In the genomic region with DNA sequence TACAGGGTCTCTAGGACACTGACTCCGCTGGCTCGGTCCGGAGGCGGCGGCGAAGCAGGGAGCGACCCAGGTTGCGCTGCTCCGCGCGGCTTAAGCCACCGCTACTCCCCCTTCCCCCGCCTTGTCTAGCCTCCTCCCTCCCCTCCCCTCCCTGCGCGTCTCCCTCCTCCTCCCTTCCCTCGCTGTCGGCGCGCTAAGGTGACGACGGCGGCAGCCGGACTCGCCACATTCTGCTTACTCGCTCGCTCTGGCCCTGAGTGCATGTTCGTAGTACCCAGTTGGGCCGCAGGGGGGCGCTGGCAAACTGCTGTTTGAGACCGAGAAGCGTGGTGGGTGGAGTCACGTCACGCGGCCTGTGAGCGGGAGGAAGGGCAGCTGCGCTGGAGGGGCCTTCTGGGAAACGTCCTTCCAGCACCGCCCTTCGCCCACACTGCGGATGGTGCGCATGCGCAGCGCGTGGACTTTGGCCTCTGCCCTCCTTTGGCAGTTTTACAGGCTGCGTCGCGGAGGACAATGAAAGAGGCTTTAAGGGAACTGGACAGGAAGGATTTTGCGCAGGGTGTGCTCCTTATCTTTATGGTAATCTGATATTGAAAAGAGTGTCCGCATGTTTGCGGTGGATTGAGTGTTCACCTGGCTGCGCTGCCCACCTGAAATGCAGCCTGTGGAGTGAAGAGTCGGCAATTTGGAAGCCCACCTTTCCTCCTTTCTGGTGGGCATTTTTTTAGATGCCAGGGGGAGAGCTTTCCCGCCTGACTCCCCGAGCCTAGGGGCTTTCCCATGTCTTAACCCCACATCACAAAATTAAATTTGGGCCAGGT, we compare ENCODE assay signal across 8 cellular contexts.
DNase-seq lines count a peak whose midpoint lies in the region; ATAC-seq and TF ChIP-seq lines count a peak whose summit lies in the region.

Gene SCAF11, minus strand, starts transcription at position 107 of the 821 bp plus-strand sequence. CDS start 26,407 bp downstream, outside the sequence.

- H3K4me1 Mint-ChIP-seq in nephron progenitor cell = peaks cover 46% of the 10 kb centered on the region
- peaks cover 31% of the 10 kb centered on the region for H3K4me1 Mint-ChIP-seq in stimulated activated naive CD8-positive, alpha-beta T cell treated with anti-CD3 and anti-CD28 coated beads, Interleukin-15, amount 100 ng/mL, for 72 hours

- H3K27ac ChIP-seq in MM.1S (ENCODE audit: low read length) = peak within 1 kb of the TSS; percentile 95

- peak within 1 kb of the TSS; percentile 75 for H2AFZ ChIP-seq in MM.1S (ENCODE audit: low read length)

- H3K4me3 ChIP-seq in MM.1S (ENCODE audit: low read length) = peak within 1 kb of the TSS; percentile 93

- H3K4me1 ChIP-seq in MM.1S (ENCODE audit: low read length) = peaks cover 36% of the 10 kb centered on the region

- ATAC-seq in stimulated activated naive CD8-positive, alpha-beta T cell treated with anti-CD3 and anti-CD28 coated beads, Interleukin-15, amount 100 ng/mL, for 72 hours = peak; percentile 92

- H3K4me3 Mint-ChIP-seq in nephron progenitor cell = peak within 1 kb of the TSS; percentile 97
- peak within 1 kb of the TSS; percentile 93 to 99 for H3K4me3 Mint-ChIP-seq in stimulated activated naive CD8-positive, alpha-beta T cell treated with anti-CD3 and anti-CD28 coated beads, Interleukin-15, amount 100 ng/mL, for 72 hours

- peaks cover 37% of the 10 kb centered on the region for H3F3A ChIP-seq in MM.1S (ENCODE audit: insufficient read depth, low read length)

- peak within 1 kb of the TSS; percentile 98 for H3K27ac Mint-ChIP-seq in nephron progenitor cell
- H3K27ac Mint-ChIP-seq in stimulated activated naive CD8-positive, alpha-beta T cell treated with anti-CD3 and anti-CD28 coated beads, Interleukin-15, amount 100 ng/mL, for 72 hours = peak within 1 kb of the TSS; percentile 99

- peaks cover 46% of the 10 kb centered on the region for H3K79me2 ChIP-seq in MM.1S (ENCODE audit: low read length)

- TF ChIP-seq CTCF in MM.1S (IDR thresholded peaks at IDR 0.05; ENCODE audit: low read length) (peak; percentile 95), nephron progenitor cell (IDR thresholded peaks at IDR 0.05) (peak; percentile 80)

- H3K27me3 ChIP-seq in MM.1S (replicated peaks; ENCODE audit: insufficient read depth, low read length) = no peaks in the 10 kb centered on the region

- peak within 1 kb of the TSS; percentile 95 for H3K9ac ChIP-seq in MM.1S (ENCODE audit: low read length)

- peaks cover 28% of the 10 kb centered on the region for H3K9me3 Mint-ChIP-seq in nephron progenitor cell
- no peaks in the 10 kb centered on the region for H3K9me3 Mint-ChIP-seq in stimulated activated naive CD8-positive, alpha-beta T cell treated with anti-CD3 and anti-CD28 coated beads, Interleukin-15, amount 100 ng/mL, for 72 hours

- H3K9me3 ChIP-seq in MM.1S (replicated peaks; ENCODE audit: insufficient read depth, low read length) = no peaks in the 10 kb centered on the region

- H3K36me3 ChIP-seq in MM.1S (replicated peaks; ENCODE audit: insufficient read depth, low read length) = no peaks in the 10 kb centered on the region

- H4K20me1 ChIP-seq in MM.1S (ENCODE audit: insufficient read depth, low read length) = peaks cover 22% of the 10 kb centered on the region

- H3K4me2 ChIP-seq in MM.1S (ENCODE audit: low read depth, low read length) = peak within 1 kb of the TSS; percentile 88

- H3K36me3 Mint-ChIP-seq in nephron progenitor cell (ENCODE audit: low read depth) = peaks cover 25% of the 10 kb centered on the region

- peak; percentile 98 for DNase-seq in GF-D8 (lab: John Stamatoyannopoulos, UW)
- peak; percentile 99 for DNase-seq in HCEC 1CT
- peak; percentile 100 for DNase-seq in MM.1S
- peak; percentile 96 for DNase-seq in SIG-M5 (lab: John Stamatoyannopoulos, UW)
- DNase-seq in activated gamma-delta T cell (lab: John Stamatoyannopoulos, UW) = peak; percentile 100
- DNase-seq in fibroblast of the conjunctiva (ENCODE audit: low read depth) = peak; percentile 100
- peak; percentile 100 for DNase-seq in nephron progenitor cell
- peak; percentile 100 for DNase-seq in stimulated activated naive CD8-positive, alpha-beta T cell treated with anti-CD3 and anti-CD28 coated beads, Interleukin-15, amount 100 ng/mL, for 72 hours

- H3K27me3 Mint-ChIP-seq in nephron progenitor cell (ENCODE audit: low read depth, poor library complexity) = peaks cover 21% of the 10 kb centered on the region
- H3K27me3 Mint-ChIP-seq in stimulated activated naive CD8-positive, alpha-beta T cell treated with anti-CD3 and anti-CD28 coated beads, Interleukin-15, amount 100 ng/mL, for 72 hours = no peaks in the 10 kb centered on the region

- no peaks in the 10 kb centered on the region for H3K9me2 ChIP-seq in MM.1S (replicated peaks; ENCODE audit: insufficient read depth, low read length)

Comparison
In these comparisons a context has a peak if more than half of its experiments do, and no peak if none do; other contexts are left out.
1. Peak in every context shown above with its lines: DNase-seq, ATAC-seq, H3K4me3 ChIP-seq and H3K27ac ChIP-seq.